Comparison of ENCODE assay signal across 20 cellular contexts in genomic region chr5:10734832-10735231, GRCh38. TPM values are rescaled to one million over a fixed set of nuclear protein-coding genes. Genes with fewer than 3 reads are reported as not detected.
DNase-seq lines count a peak whose midpoint lies in the region; ATAC-seq and TF ChIP-seq lines count a peak whose summit lies in the region.
"Had no signal": no experiment of that assay in that cellular context is flagged by ENCODE, and none has a peak within 500 bp of the region (broad histone marks: within the 10 kb centered on the region; RNA-seq: fewer than 3 reads in every experiment).

No MANE protein-coding gene starts in this region.

- H3K4me2 ChIP-seq in Karpas-422 (ENCODE audit: low read depth, low read length, poor library complexity, severe bottlenecking) = no peak overlapping the region

- H4K20me1 ChIP-seq in Karpas-422 (ENCODE audit: insufficient read depth, low read depth, low read length) = no peaks in the 10 kb centered on the region

- peaks cover 54% of the 10 kb centered on the region for H3K36me3 Mint-ChIP-seq in stimulated activated memory B cell treated with anti-CD40 and anti-IgM and Interleukin-4, amounts not matched to agents 10 μg/mL and 1 μg/mL and 100 μg/mL, for 72 hours

- H3K9me3 ChIP-seq in Karpas-422 (ENCODE audit: low read length) = no peaks in the 10 kb centered on the region

- H3K9ac ChIP-seq in Karpas-422 (ENCODE audit: low read length) = peak overlapping the region; percentile 49; the same call in 1 of the 2 replicates
- H3K9ac ChIP-seq: GM23248 had no signal

- peaks cover 86% of the 10 kb centered on the region for H3K79me2 ChIP-seq in Karpas-422 (ENCODE audit: low read length)

- H3K4me1 ChIP-seq in Karpas-422 (ENCODE audit: low read length) = peaks cover 98% of the 10 kb centered on the region

- no peak for TF ChIP-seq CTCF in VCaP (conservative IDR thresholded peaks at IDR 0.05)
- no peak for TF ChIP-seq CTCF in fibroblast of mammary gland (conservative IDR thresholded peaks at IDR 0.05; ENCODE audit: control insufficient read depth, insufficient read depth, low read depth, low read length)

- DNase-seq in Karpas-422 (no peak), fibroblast of mammary gland (ENCODE audit: low read depth) (peak; percentile 14), NCI-H2107 treated with DMSO at 0.1 percent for 48 hours (lab: John Stamatoyannopoulos, UW; ENCODE audit: unreplicated experiment) (no peak), D341Med (ENCODE audit: low spot score) (no peak)
- DNase-seq: CD8-positive, alpha-beta memory T cell; GM23248; H7; KG1; NCI-H1105; NCI-H1436 treated with DMSO at 0.1 percent for 48 hours; NCI-H187 treated with DMSO at 0.1 percent for 48 hours; NCI-H774; SIG-M5; SW 1271 had no signal

- no peak overlapping the region for H3K4me3 Mint-ChIP-seq in stimulated activated memory B cell treated with anti-CD40 and anti-IgM and Interleukin-4, amounts not matched to agents 10 μg/mL and 1 μg/mL and 100 μg/mL, for 72 hours
- H3K4me3 Mint-ChIP-seq: B cell; CD8-positive, alpha-beta memory T cell had no signal

- peaks cover 76% of the 10 kb centered on the region for H3K4me1 Mint-ChIP-seq in stimulated activated memory B cell treated with anti-CD40 and anti-IgM and Interleukin-4, amounts not matched to agents 10 μg/mL and 1 μg/mL and 100 μg/mL, for 72 hours

- peaks cover 31% of the 10 kb centered on the region for H3K36me3 ChIP-seq in Karpas-422 (ENCODE audit: insufficient read depth, low read length)

- H3K27me3 Mint-ChIP-seq in stimulated activated memory B cell treated with anti-CD40 and anti-IgM and Interleukin-4, amounts not matched to agents 10 μg/mL and 1 μg/mL and 100 μg/mL, for 72 hours = no peaks in the 10 kb centered on the region
- H3K27me3 Mint-ChIP-seq: B cell; CD8-positive, alpha-beta memory T cell had no signal

- peak overlapping the region; percentile 92 for H3K27ac ChIP-seq in Karpas-422 (ENCODE audit: low read length)
- H3K27ac ChIP-seq in VCaP = peak overlapping the region; percentile 34; the same call in 1 of the 2 replicates
- H3K27ac ChIP-seq: C4-2B, GM23248, SK-N-MC had no signal

- no peak overlapping the region for H2AFZ ChIP-seq in Karpas-422 (ENCODE audit: low read length)
- H2AFZ ChIP-seq: GM23248 had no signal

- H3K27me3 ChIP-seq in Karpas-422 (ENCODE audit: low read length) = no peaks in the 10 kb centered on the region

- H3K4me3 ChIP-seq in Karpas-422 (ENCODE audit: low read length) (no peak overlapping the region), fibroblast of mammary gland (ENCODE audit: control insufficient read depth, low read depth, low read length) (no peak overlapping the region)
- H3K4me3 ChIP-seq: GM23248, SK-N-MC had no signal

- H3K27ac Mint-ChIP-seq in stimulated activated memory B cell treated with anti-CD40 and anti-IgM and Interleukin-4, amounts not matched to agents 10 μg/mL and 1 μg/mL and 100 μg/mL, for 72 hours = peak overlapping the region; percentile 82

- H3K9me2 ChIP-seq in Karpas-422 (replicated peaks; ENCODE audit: insufficient read depth, low read length) = no peaks in the 10 kb centered on the region

- H3K9me3 Mint-ChIP-seq in stimulated activated memory B cell treated with anti-CD40 and anti-IgM and Interleukin-4, amounts not matched to agents 10 μg/mL and 1 μg/mL and 100 μg/mL, for 72 hours = no peaks in the 10 kb centered on the region
- H3K9me3 Mint-ChIP-seq: CD8-positive, alpha-beta memory T cell had no signal

- ATAC-seq in stimulated activated memory B cell treated with anti-CD40 and anti-IgM and Interleukin-4, amounts not matched to agents 10 μg/mL and 1 μg/mL and 100 μg/mL, for 72 hours = no peak
- ATAC-seq in GM18907 (IDR thresholded peaks at IDR 0.05; ENCODE audit: unreplicated experiment) = no peak

RNA-seq across cellular contexts. Expression of gene DAP, which starts 26.2 kb away (rescaled TPM):
- total RNA-seq in Karpas-422 (2014; rRNA removed; shearing (Covaris generic); ENCODE audit: low replicate concordance) = 33.8 and 42.6 TPM in 2 replicates
